In the genomic region with DNA sequence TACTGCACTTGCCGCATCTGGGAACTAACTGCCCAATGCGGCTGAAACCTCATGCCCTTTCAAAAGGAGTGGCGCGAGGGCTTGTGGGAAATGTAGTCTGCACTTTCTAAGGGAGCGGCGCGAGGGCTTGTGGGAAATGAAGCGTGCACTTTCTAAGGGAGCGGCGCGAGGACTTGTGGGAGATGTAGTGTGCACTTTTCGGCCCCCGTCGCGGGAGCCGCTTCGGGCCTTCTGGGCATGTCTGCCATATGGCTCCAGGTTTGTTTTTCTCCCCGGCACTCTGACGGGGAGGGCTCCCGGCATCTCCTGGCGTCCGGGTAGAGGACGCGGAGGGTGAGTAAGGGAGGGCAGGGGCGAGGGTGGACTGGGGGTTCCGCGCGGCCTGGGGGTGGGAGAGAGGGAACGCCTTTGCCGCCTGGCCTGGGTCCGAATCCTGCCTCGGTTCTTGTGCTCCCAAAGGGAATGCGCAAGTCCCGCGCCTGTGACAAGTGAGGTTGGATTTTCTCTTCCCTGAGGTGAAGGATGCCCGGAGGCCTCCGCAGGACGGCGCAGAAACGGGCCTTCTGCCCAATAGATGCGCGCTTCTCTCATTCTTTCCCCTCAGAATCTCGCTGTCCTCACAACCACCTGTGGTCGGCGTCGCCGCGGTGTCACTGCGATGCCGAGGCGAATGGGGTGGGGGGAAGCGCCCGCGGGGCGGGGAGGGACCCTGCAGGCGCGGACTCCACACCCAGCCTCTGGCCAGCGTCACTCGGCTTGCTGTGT, we compare ENCODE assay signal across 8 cellular contexts. TPM values are rescaled to one million over a fixed set of nuclear protein-coding genes. Genes with fewer than 3 reads are reported as not detected.
DNase-seq lines count a peak whose midpoint lies in the region; ATAC-seq and TF ChIP-seq lines count a peak whose summit lies in the region.

TSS of gene ZNF37A (plus strand) at position 180 of the 765 bp plus-strand sequence. CDS start 2,281 bp downstream, outside the sequence.

- peak; percentile 97 for DNase-seq in ELF-1 (ENCODE audit: low read depth, low spot score)
- peak; percentile 7 for DNase-seq in H7
- peak; percentile 89 for DNase-seq in M059J (ENCODE audit: low read depth)
- DNase-seq in SHP77 (lab: John Stamatoyannopoulos, UW): peak; percentile 81 to 89
- DNase-seq in activated effector memory CD4-positive, alpha-beta T cell treated with Interleukin-2 at 50 U/mL for 16 hours: peak; percentile 81
- peak; percentile 97 for DNase-seq in fibroblast of the aortic adventitia (ENCODE audit: low read depth)
- peak; percentile 75 for DNase-seq in nephron progenitor cell
- DNase-seq in stimulated activated naive CD8-positive, alpha-beta T cell treated with anti-CD3 and anti-CD28 coated beads, Interleukin-15, amount 100 ng/mL, for 72 hours: peak; percentile 76 to 92

- ATAC-seq in stimulated activated naive CD8-positive, alpha-beta T cell treated with anti-CD3 and anti-CD28 coated beads, Interleukin-15, amount 100 ng/mL, for 72 hours: peak; percentile 97

- H3K4me1 Mint-ChIP-seq in nephron progenitor cell: peaks cover 10% of the 10 kb centered on the region
- peaks cover 21% of the 10 kb centered on the region for H3K4me1 Mint-ChIP-seq in stimulated activated naive CD8-positive, alpha-beta T cell treated with anti-CD3 and anti-CD28 coated beads, Interleukin-15, amount 100 ng/mL, for 72 hours

- peak within 1 kb of the TSS; percentile 82 for H3K4me3 Mint-ChIP-seq in nephron progenitor cell
- peak within 1 kb of the TSS; percentile 83 to 92 for H3K4me3 Mint-ChIP-seq in stimulated activated naive CD8-positive, alpha-beta T cell treated with anti-CD3 and anti-CD28 coated beads, Interleukin-15, amount 100 ng/mL, for 72 hours

- peak within 1 kb of the TSS; percentile 69 for H3K27ac Mint-ChIP-seq in nephron progenitor cell
- peak within 1 kb of the TSS; percentile 98 to 99 for H3K27ac Mint-ChIP-seq in stimulated activated naive CD8-positive, alpha-beta T cell treated with anti-CD3 and anti-CD28 coated beads, Interleukin-15, amount 100 ng/mL, for 72 hours

- peaks cover 53% of the 10 kb centered on the region for H3K36me3 Mint-ChIP-seq in nephron progenitor cell (ENCODE audit: low read depth)

- H3K9me3 Mint-ChIP-seq in nephron progenitor cell: peaks cover 80% of the 10 kb centered on the region
- peaks cover 12 to 17% of the 10 kb centered on the region in 2 donors for H3K9me3 Mint-ChIP-seq in stimulated activated naive CD8-positive, alpha-beta T cell treated with anti-CD3 and anti-CD28 coated beads, Interleukin-15, amount 100 ng/mL, for 72 hours

- H3K4me3 ChIP-seq in H7 (ENCODE audit: insufficient read depth, low read depth, low read length) (peak within 1 kb of the TSS; percentile 54), fibroblast of the aortic adventitia (ENCODE audit: low read depth, low read length) (peak within 1 kb of the TSS; percentile 87)

- H3K27me3 ChIP-seq in H7 (ENCODE audit: control insufficient read depth, insufficient read depth, low read length): peaks cover 2% of the 10 kb centered on the region; the same call in 1 of the 2 replicates

- TF ChIP-seq CTCF in fibroblast of the aortic adventitia (IDR thresholded peaks at IDR 0.05; ENCODE audit: insufficient read depth, low read length) (no peak), nephron progenitor cell (IDR thresholded peaks at IDR 0.05) (no peak)

- H3K27me3 Mint-ChIP-seq in nephron progenitor cell (ENCODE audit: low read depth, poor library complexity): peaks cover 7% of the 10 kb centered on the region
- no peaks in the 10 kb centered on the region for H3K27me3 Mint-ChIP-seq in stimulated activated naive CD8-positive, alpha-beta T cell treated with anti-CD3 and anti-CD28 coated beads, Interleukin-15, amount 100 ng/mL, for 72 hours

- no peaks in the 10 kb centered on the region for H3K36me3 ChIP-seq in H7 (replicated peaks; ENCODE audit: control insufficient read depth, insufficient read depth, low read length)

RNA-seq across cellular contexts. Expression of gene ZNF37A, which starts in this region (rescaled TPM):
- 1.1 and 1.9 TPM in 2 replicates for total RNA-seq in H7 (2014; rRNA removed; shearing (Covaris generic))
- total RNA-seq in M059J (2014; rRNA removed; shearing (Covaris generic)): 1.9 and 2.3 TPM in 2 replicates
- 6.0 and 16.2 TPM in 2 replicates for total RNA-seq in fibroblast of the aortic adventitia (ENCODE audit: low replicate concordance)

Comparison
In these comparisons a context has a peak if more than half of its experiments do, and no peak if none do; other contexts are left out.
1. Peak in every context shown above with its lines: DNase-seq, ATAC-seq and H3K4me3 ChIP-seq.
2. DNase-seq: peak in every context shown above with its lines; median percentile 97 in ELF-1; 97 in fibroblast of the aortic adventitia; 89 in M059J; 85 in SHP77; 84 in stimulated activated naive CD8-positive, alpha-beta T cell treated with anti-CD3 and anti-CD28 coated beads, Interleukin-15, amount 100 ng/mL, for 72 hours; 81 in activated effector memory CD4-positive, alpha-beta T cell treated with Interleukin-2 at 50 U/mL for 16 hours; 75 in nephron progenitor cell; 7 in H7.